Comparison of ENCODE assay signal across 1 cellular context in the genomic region with DNA sequence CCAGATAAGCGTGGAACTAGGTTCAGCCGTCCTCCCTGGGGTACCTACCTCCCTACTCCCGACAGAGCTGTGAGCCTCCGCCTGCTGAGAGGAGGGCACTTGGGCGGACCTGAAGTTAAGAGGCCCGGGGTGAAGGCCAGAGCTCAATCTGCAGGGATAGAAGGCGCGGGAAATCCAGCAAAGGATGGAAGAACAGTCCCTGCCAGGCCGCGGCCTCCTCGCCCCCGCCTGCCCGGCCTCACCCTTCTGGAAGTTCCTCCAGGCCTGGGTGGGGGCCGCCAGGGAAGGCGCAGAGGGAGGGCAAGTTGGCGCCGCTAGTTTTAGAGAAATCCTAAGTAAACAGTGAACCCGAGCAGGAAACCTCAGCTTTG.
TF ChIP-seq lines count a peak whose summit lies in the region.

No MANE protein-coding gene starts in this region.

TF ChIP-seq in H1, 55 proteins besides CTCF, POLR2A, EP300 and RAD21 (continued from another document):
- no peak for TF ChIP-seq CBX8 (IDR thresholded peaks at IDR 0.05; ENCODE audit: borderline replicate concordance, low read depth, low read length)
- no peak for TF ChIP-seq BCL11A (IDR thresholded peaks at IDR 0.05; ENCODE audit: low read depth in 2 of 2, low read length in 2 of 2)
- TF ChIP-seq KDM4A (IDR thresholded peaks at IDR 0.05; ENCODE audit: low read depth, low read length, severe bottlenecking) = no peak
- TF ChIP-seq SRF (IDR thresholded peaks at IDR 0.05; ENCODE audit: low read depth, low read length) = no peak
- peak; percentile 0 for TF ChIP-seq EZH2 (IDR thresholded peaks at IDR 0.05; ENCODE audit: low read depth, low read length, severe bottlenecking)
- TF ChIP-seq, protein P1, sequence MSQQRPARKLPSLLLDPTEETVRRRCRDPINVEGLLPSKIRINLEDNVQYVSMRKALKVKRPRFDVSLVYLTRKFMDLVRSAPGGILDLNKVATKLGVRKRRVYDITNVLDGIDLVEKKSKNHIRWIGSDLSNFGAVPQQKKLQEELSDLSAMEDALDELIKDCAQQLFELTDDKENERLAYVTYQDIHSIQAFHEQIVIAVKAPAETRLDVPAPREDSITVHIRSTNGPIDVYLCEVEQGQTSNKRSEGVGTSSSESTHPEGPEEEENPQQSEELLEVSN (IDR thresholded peaks at IDR 0.05) = peak; percentile 77
- no peak for TF ChIP-seq SIN3A (conservative IDR thresholded peaks at IDR 0.05 in 1 of 2, IDR thresholded peaks at IDR 0.05 in 1 of 2; ENCODE audit: low read depth in 1 of 2, low read length in 2 of 2)
- no peak for TF ChIP-seq NANOG (IDR thresholded peaks at IDR 0.05; ENCODE audit: insufficient read depth, low read depth, low read length, poor library complexity, severe bottlenecking)
- TF ChIP-seq SUZ12 (IDR thresholded peaks at IDR 0.05; ENCODE audit: low read length) = peak; percentile 16; the same call in 1 of the 2 replicates
- TF ChIP-seq, protein P2, sequence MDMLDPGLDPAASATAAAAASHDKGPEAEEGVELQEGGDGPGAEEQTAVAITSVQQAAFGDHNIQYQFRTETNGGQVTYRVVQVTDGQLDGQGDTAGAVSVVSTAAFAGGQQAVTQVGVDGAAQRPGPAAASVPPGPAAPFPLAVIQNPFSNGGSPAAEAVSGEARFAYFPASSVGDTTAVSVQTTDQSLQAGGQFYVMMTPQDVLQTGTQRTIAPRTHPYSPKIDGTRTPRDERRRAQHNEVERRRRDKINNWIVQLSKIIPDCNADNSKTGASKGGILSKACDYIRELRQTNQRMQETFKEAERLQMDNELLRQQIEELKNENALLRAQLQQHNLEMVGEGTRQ (IDR thresholded peaks at IDR 0.05; ENCODE audit: low read length) = no peak
- TF ChIP-seq MAX (IDR thresholded peaks at IDR 0.05) = no peak
- no peak for TF ChIP-seq CHD2 (IDR thresholded peaks at IDR 0.05; ENCODE audit: low read length)
- TF ChIP-seq SAP30 (IDR thresholded peaks at IDR 0.05; ENCODE audit: insufficient read depth, insufficient replicate concordance, low read length) = no peak
- TF ChIP-seq ATF2 (IDR thresholded peaks at IDR 0.05; ENCODE audit: low read length) = no peak
- TF ChIP-seq EGR1 (IDR thresholded peaks at IDR 0.05; ENCODE audit: borderline replicate concordance, low read depth, low read length) = peak; percentile 15; the same call in 1 of the 2 replicates
- TF ChIP-seq RBBP5 (IDR thresholded peaks at IDR 0.05; ENCODE audit: borderline replicate concordance, low read depth, low read length) = no peak
- no peak for TF ChIP-seq NRF1 (IDR thresholded peaks at IDR 0.05; ENCODE audit: low read depth, low read length)
- peak; percentile 21 for TF ChIP-seq RNF2 (IDR thresholded peaks at IDR 0.05; ENCODE audit: borderline replicate concordance, low read depth, low read length, missing control alignments, poor library complexity, severe bottlenecking)
- TF ChIP-seq, protein P3, sequence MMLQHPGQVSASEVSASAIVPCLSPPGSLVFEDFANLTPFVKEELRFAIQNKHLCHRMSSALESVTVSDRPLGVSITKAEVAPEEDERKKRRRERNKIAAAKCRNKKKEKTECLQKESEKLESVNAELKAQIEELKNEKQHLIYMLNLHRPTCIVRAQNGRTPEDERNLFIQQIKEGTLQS (IDR thresholded peaks at IDR 0.05; ENCODE audit: insufficient read depth, low read depth, low read length) = no peak
- TF ChIP-seq CTBP2 (IDR thresholded peaks at IDR 0.05; ENCODE audit: borderline replicate concordance, insufficient read depth, insufficient read length, low read length) = no peak
- no peak for TF ChIP-seq TEAD4 (IDR thresholded peaks at IDR 0.05; ENCODE audit: low read depth, low read length)
- TF ChIP-seq TAF1 (IDR thresholded peaks at IDR 0.05; ENCODE audit: low read depth, low read length) = no peak
